8 cellular contexts compared by ENCODE assay signal in genomic region chr10:72273410-72274212, GRCh38. TPM values are rescaled to one million over a fixed set of nuclear protein-coding genes. Genes with fewer than 3 reads are reported as not detected.
DNase-seq lines count a peak whose midpoint lies in the region; ATAC-seq, FAIRE-seq and TF ChIP-seq lines count a peak whose summit lies in the region.

TSS of gene DDIT4 (plus strand) at chr10:72273924. CDS start at chr10:72274217, 293 bp downstream.

- H3K27ac ChIP-seq in angular gyrus (ENCODE audit: low read depth, low read length) (peak within 1 kb of the TSS; percentile 100), psoas muscle (peak within 1 kb of the TSS; percentile 98)

- ATAC-seq in GM18498 (IDR thresholded peaks at IDR 0.05; ENCODE audit: unreplicated experiment): peak; percentile 85
- ATAC-seq in HG02938 (IDR thresholded peaks at IDR 0.05; ENCODE audit: unreplicated experiment): peak; percentile 85
- peak; percentile 89 for ATAC-seq in left ventricle myocardium superior
- peak; percentile 80 to 90 (median 84) for ATAC-seq in psoas muscle

- intact Hi-C loops in left ventricle myocardium superior (cut with micrococcal nuclease) (loop anchor here (10.0 kb wide), 1 partner anchor 51 kb away; no protein-coding TSS in a partner anchor), psoas muscle (cut with DNase I) (loop anchor here (5.0 kb wide), 2 partner anchors 36 to 49 kb away; no protein-coding TSS in a partner anchor)

- no peaks in the 10 kb centered on the region for H3K36me3 ChIP-seq in psoas muscle (ENCODE audit: insufficient read depth in 1 of 2, low read depth in 1 of 2)

- FAIRE-seq in urothelium cell line (lab: Jason Lieb, UNC): peak; percentile 93

- no peaks in the 10 kb centered on the region for H3K27me3 ChIP-seq in psoas muscle (ENCODE audit: insufficient read depth in 3 of 3, low read length in 2 of 3)

- 0 to 1% (median 1%) methylated on average over 60 to 67 of the region's 67 CpGs for WGBS in psoas muscle, 3 donors

- peak within 1 kb of the TSS; percentile 89 for H3K4me3 ChIP-seq in psoas muscle

- no peak for TF ChIP-seq CTCF in psoas muscle (IDR thresholded peaks at IDR 0.05)

- DNase-seq in NCI-H187 (lab: John Stamatoyannopoulos, UW) (peak; percentile 86 to 89), T-helper 2 cell (peak; percentile 92 to 100 (median 96)), left ventricle myocardium superior (peak; percentile 100), psoas muscle (peak; percentile 100), urothelium cell line (ENCODE audit: low spot score) (peak; percentile 100)

- H3K9me3 ChIP-seq in psoas muscle: no peaks in the 10 kb centered on the region

- peaks cover 24% of the 10 kb centered on the region for H3K4me1 ChIP-seq in psoas muscle

RNA-seq across cellular contexts. Expression of gene DDIT4, which starts in this region (rescaled TPM):
- total RNA-seq in left ventricle myocardium superior (64.2 TPM), psoas muscle (100 to 1,000 TPM in 1 of 4 donors, 10 to 100 TPM in 3; 16.1 to 220 (median 65.4) TPM)
- 100 to 1,000 TPM; 114 to 744 (median 487) TPM for polyA plus RNA-seq in psoas muscle

Comparison
In these comparisons a context has a peak if more than half of its experiments do, and no peak if none do; other contexts are left out.
1. Peak in every context shown above with its lines: DNase-seq, ATAC-seq, H3K4me3 ChIP-seq and H3K27ac ChIP-seq.